ENCODE assay signal across 11 cellular contexts in the genomic region with DNA sequence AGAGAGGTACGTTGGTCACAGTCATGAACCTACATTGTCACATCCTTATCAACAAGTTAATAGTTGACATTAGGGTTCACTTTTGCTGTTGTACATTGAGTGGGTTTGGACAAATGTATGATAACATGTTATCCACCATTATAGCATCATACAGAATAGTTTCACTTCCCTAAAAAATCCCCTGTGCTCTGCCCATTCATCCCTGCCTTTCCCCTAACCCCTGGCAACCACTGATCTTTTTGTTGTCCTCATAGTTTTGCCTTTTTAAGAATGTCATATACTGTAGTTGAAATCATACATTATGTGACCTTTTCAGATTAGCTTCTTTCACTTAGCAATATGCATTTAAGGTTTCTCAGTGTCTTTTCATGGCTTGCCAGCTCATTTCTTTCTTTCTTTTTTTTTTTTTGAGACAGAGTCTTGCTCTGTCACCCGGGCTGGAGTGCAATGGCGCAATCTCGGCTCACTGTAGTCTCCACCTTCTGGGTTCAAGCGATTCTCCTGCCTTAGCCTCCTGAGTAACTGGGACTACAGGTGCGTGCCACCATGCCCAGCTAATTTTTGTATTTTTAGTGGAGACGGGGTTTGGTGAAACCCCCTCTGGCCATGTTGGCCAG. TPM values are rescaled to one million over a fixed set of nuclear protein-coding genes. Genes with fewer than 3 reads are reported as not detected.
DNase-seq lines count a peak whose midpoint lies in the region; ATAC-seq and TF ChIP-seq lines count a peak whose summit lies in the region.
"Had no signal": no experiment of that assay in that cellular context is flagged by ENCODE, and none has a peak within 500 bp of the region (broad histone marks: within the 10 kb centered on the region; RNA-seq: fewer than 3 reads in every experiment).

No MANE protein-coding gene starts in this region.

- intact Hi-C loops in CD14-positive monocyte (cut with micrococcal nuclease): loop anchor here in 1 of 2 donors (10.0 kb wide), 1 partner anchor 53 kb away; the partner anchor contains the start of gene UCK2

- H3K9me3 ChIP-seq in WERI-Rb-1 (ENCODE audit: severe bottlenecking): peaks cover 8% of the 10 kb centered on the region

- CTCF ChIA-PET in GM10248 (lab: Yijun Ruan, JAX): interaction anchor here (1.1 to 1.2 kb wide), 2 partner anchors 15 to 31 kb away, joined by 3 read pairs; no protein-coding TSS in a partner anchor

- no peak overlapping the region for H3K4me3 ChIP-seq in WERI-Rb-1 (ENCODE audit: low read depth, low read length)

- peaks cover 45% of the 10 kb centered on the region for H3K4me1 Mint-ChIP-seq in CD14-positive monocyte
- H3K4me1 Mint-ChIP-seq in osteocyte (ENCODE audit: unreplicated experiment): peaks cover 7% of the 10 kb centered on the region

- H3K36me3 ChIP-seq in WERI-Rb-1: peaks cover 21% of the 10 kb centered on the region

- H3K36me3 Mint-ChIP-seq in CD14-positive monocyte (peaks cover 4 to 6% of the 10 kb centered on the region in 2 donors), osteocyte (ENCODE audit: unreplicated experiment) (peaks cover 6% of the 10 kb centered on the region)
- H3K36me3 Mint-ChIP-seq: CD8-positive, alpha-beta T cell had no signal

- H3K27me3 Mint-ChIP-seq in CD14-positive monocyte (ENCODE audit: low read depth in 3 of 3) (peaks cover 0 to 3% (median 0%) of the 10 kb centered on the region in 3 donors), osteocyte (ENCODE audit: unreplicated experiment) (no peaks in the 10 kb centered on the region)

- peaks cover 0 to 2% (median 0%) of the 10 kb centered on the region in 7 donors for H3K9me3 Mint-ChIP-seq in CD14-positive monocyte
- peaks cover 14% of the 10 kb centered on the region for H3K9me3 Mint-ChIP-seq in osteocyte (ENCODE audit: unreplicated experiment)

- H3K27me3 ChIP-seq in WERI-Rb-1 (ENCODE audit: insufficient read depth, low read depth, severe bottlenecking): no peaks in the 10 kb centered on the region

- DNase-seq in CD14-positive monocyte (ENCODE audit: low spot score): no peak
- peak; percentile 83 for DNase-seq in MV-4-11 (lab: John Stamatoyannopoulos, UW)
- no peak for DNase-seq in osteocyte (ENCODE audit: extremely low spot score, unreplicated experiment)
- DNase-seq in GM10248 (ENCODE audit: extremely low spot score): no peak
- DNase-seq in DMS79 (lab: John Stamatoyannopoulos, UW): no peak
- DNase-seq in WERI-Rb-1: no peak
- DNase-seq: activated effector memory CD4-positive, alpha-beta T cell treated with Interleukin-2 at 50 U/mL for 16 hours; CD8-positive, alpha-beta T cell; NCI-H187 treated with DMSO at 0.1 percent for 48 hours had no signal

- H3K27ac ChIP-seq in WERI-Rb-1: no peak overlapping the region

- TF ChIP-seq CTCF in CD14-positive monocyte (IDR thresholded peaks at IDR 0.05) (no peak), osteocyte (IDR thresholded peaks at IDR 0.05) (no peak), GM10248 (IDR thresholded peaks at IDR 0.05; ENCODE audit: control extremely low read depth, extremely low read depth, low read depth, missing control alignments) (no peak), WERI-Rb-1 (IDR thresholded peaks at IDR 0.05; ENCODE audit: low read depth, low read length) (no peak)

- H3K27ac Mint-ChIP-seq in CD14-positive monocyte: peak overlapping the region; percentile 80 to 93 (median 87)
- H3K27ac Mint-ChIP-seq in osteocyte (ENCODE audit: unreplicated experiment): no peak overlapping the region
- H3K27ac Mint-ChIP-seq: CD8-positive, alpha-beta T cell had no signal

- H3K4me3 Mint-ChIP-seq in CD14-positive monocyte (peak overlapping the region; percentile 1 to 22), osteocyte (ENCODE audit: unreplicated experiment) (no peak overlapping the region)
- H3K4me3 Mint-ChIP-seq: CD8-positive, alpha-beta T cell had no signal

- ATAC-seq in GM19025 (IDR thresholded peaks at IDR 0.05; ENCODE audit: low read depth, unreplicated experiment) (peak; percentile 50), HG02852 (IDR thresholded peaks at IDR 0.05; ENCODE audit: unreplicated experiment) (peak; percentile 65)
- ATAC-seq: CD8-positive, alpha-beta T cell had no signal

- POLR2A ChIA-PET in GM10248 (lab: Yijun Ruan, JAX): interaction anchor here (0.7 kb wide), 1 partner anchor 1838 kb away, joined by 3 read pairs; no protein-coding TSS in a partner anchor

RNA-seq across cellular contexts. Expression of gene UCK2, which starts 50.6 kb away (rescaled TPM):
- polyA plus RNA-seq in CD14-positive monocyte: 10 to 100 TPM; 12.8 to 15.4 TPM
- 49.8 and 50.1 TPM in 2 replicates for total RNA-seq in osteocyte
